13 cellular contexts compared by ENCODE assay signal in the genomic region with DNA sequence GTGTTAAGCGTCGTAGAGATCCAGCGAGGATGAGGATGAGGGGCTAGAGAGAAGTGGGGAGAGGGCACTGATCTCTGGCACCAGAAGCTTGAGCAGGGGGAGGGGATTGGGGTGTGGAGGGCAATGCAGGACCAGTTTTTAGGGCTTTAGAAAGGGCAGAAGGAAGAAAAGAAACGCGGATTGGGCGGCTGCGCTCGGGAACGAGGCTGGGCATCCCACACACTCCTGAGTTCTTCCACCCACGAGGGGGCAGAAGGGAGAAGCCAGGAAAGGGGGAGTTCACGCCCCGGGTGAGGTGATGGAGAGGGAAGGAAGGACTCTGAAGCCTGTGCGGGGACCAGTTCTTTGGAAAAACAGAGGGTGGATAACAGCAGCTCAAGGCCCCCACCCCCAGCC. TPM values are rescaled to one million over a fixed set of nuclear protein-coding genes. Genes with fewer than 3 reads are reported as not detected.
A peak's percentile ranks its signal among the peaks of the same experiment; 100 is the strongest.
DNase-seq lines count a peak whose midpoint lies in the region; ATAC-seq, FAIRE-seq and TF ChIP-seq lines count a peak whose summit lies in the region.
"Had no signal": no experiment of that assay in that cellular context is flagged by ENCODE, and none has a peak within 500 bp of the region (broad histone marks: within the 10 kb centered on the region; RNA-seq: fewer than 3 reads in every experiment).

No MANE protein-coding gene starts in this region.

- no peak for TF ChIP-seq RAD21 in A549 (conservative IDR thresholded peaks at IDR 0.05 in 1 of 2, IDR thresholded peaks at IDR 0.05 in 1 of 2)

- H3K4me2 ChIP-seq in A549, result peak overlapping the region; percentile 97; the same call in 2 of the 3 replicates

- H3K27ac Mint-ChIP-seq in T-helper 17 cell, result peak overlapping the region; percentile 92

- H3K27me3 ChIP-seq in foreskin keratinocyte (peaks cover 96% of the 10 kb centered on the region), uterus (peaks cover 38 to 78% of the 10 kb centered on the region in 2 donors)

- peak overlapping the region; percentile 6; the same call in 1 of the 3 replicates for H3K4me3 ChIP-seq in A549
- no peak overlapping the region for H3K4me3 ChIP-seq in uterus
- H3K4me3 ChIP-seq: ovary had no signal

- no peak for FAIRE-seq in A549 (lab: Jason Lieb, UNC)

- intact Hi-C loops in uterus (cut with DNase I; ENCODE audit: low total_unique reads), result no loop called here

- peaks cover 71% of the 10 kb centered on the region for H3K4me1 ChIP-seq in A549
- H3K4me1 ChIP-seq in foreskin keratinocyte, result peaks cover 15% of the 10 kb centered on the region
- peaks cover 0 to 17% of the 10 kb centered on the region in 2 donors for H3K4me1 ChIP-seq in uterus

- WGBS in A549 (ENCODE audit: missing lambda C conversion rate), result 14% methylated on average over 13 of the region's 13 CpGs

- no peak for TF ChIP-seq EP300 in A549 (IDR thresholded peaks at IDR 0.05)

- ATAC-seq in A549 (no peak), T-helper 17 cell (no peak), foreskin keratinocyte (no peak), HG03565 (IDR thresholded peaks at IDR 0.05; ENCODE audit: unreplicated experiment) (no peak)

- H3K27ac ChIP-seq in A549 (no peak overlapping the region), foreskin keratinocyte (no peak overlapping the region), uterus (no peak overlapping the region)
- H3K27ac ChIP-seq: ovary had no signal

- H3K4me1 Mint-ChIP-seq in T-helper 17 cell, result peaks cover 50% of the 10 kb centered on the region

- peak overlapping the region; percentile 87 for H3K4me3 Mint-ChIP-seq in T-helper 17 cell

- no peak for DNase-seq in A549 (ENCODE audit: low read depth in 1 of 2, low spot score in 1 of 2)
- DNase-seq in D341Med (ENCODE audit: low spot score), result peak; percentile 58
- no peak for DNase-seq in T-helper 17 cell
- DNase-seq in foreskin keratinocyte, result no peak
- DNase-seq in uterus, result no peak
- no peak for DNase-seq in stimulated activated CD4-positive, alpha-beta T cell treated with anti-CD3 and anti-CD28 coated beads, Interleukin-2, amount 100 ng/mL, for 48 hours
- no peak for DNase-seq in midbrain (lab: John Stamatoyannopoulos, UW)
- DNase-seq: activated CD4-positive, alpha-beta T cell treated with anti-CD3 and anti-CD28 coated beads, Interleukin-2, amount 50 U/mL, for 4 hours; cerebellar nuclear complex; ovary had no signal

- TF ChIP-seq CTCF in A549 (IDR thresholded peaks at IDR 0.05) (no peak), foreskin keratinocyte (conservative IDR thresholded peaks at IDR 0.05) (peak; percentile 25), uterus (IDR thresholded peaks at IDR 0.05) (no peak)

- H3K36me3 Mint-ChIP-seq in T-helper 17 cell (ENCODE audit: low read depth), result peaks cover 19% of the 10 kb centered on the region

- TF ChIP-seq POLR2A in A549 (IDR thresholded peaks at IDR 0.05; ENCODE audit: low read length), result no peak
- no peak for TF ChIP-seq POLR2A in uterus (IDR thresholded peaks at IDR 0.05)

- POLR2A ChIA-PET in A549 (lab: Yijun Ruan, JAX), result no interaction called here

- CTCF ChIA-PET in A549 (lab: Yijun Ruan, JAX), result interaction anchor here (0.6 to 3.1 kb wide), 20 partner anchors 10 to 277 kb away, joined by 3 to 56 read pairs (median 6); a partner anchor contains a TSS

- H3K36me3 ChIP-seq in uterus, result no peaks in the 10 kb centered on the region
- H3K36me3 ChIP-seq: ovary had no signal

- H3K27me3 Mint-ChIP-seq in T-helper 17 cell, result peaks cover 87% of the 10 kb centered on the region

- H3K9me3 ChIP-seq in A549 (no peaks in the 10 kb centered on the region), T-helper 17 cell (ENCODE audit: control insufficient read depth, low read length, poor library complexity, severe bottlenecking) (no peaks in the 10 kb centered on the region), uterus (no peaks in the 10 kb centered on the region)
- H3K9me3 ChIP-seq: ovary had no signal

TF ChIP-seq in A549, 52 proteins besides CTCF, POLR2A, EP300 and RAD21:
- 0 out of 3 replicates have a peak, but pooled peaks have one; percentile 17 for TF ChIP-seq SMC3 (IDR thresholded peaks at IDR 0.05)
- TF ChIP-seq, protein P1, sequence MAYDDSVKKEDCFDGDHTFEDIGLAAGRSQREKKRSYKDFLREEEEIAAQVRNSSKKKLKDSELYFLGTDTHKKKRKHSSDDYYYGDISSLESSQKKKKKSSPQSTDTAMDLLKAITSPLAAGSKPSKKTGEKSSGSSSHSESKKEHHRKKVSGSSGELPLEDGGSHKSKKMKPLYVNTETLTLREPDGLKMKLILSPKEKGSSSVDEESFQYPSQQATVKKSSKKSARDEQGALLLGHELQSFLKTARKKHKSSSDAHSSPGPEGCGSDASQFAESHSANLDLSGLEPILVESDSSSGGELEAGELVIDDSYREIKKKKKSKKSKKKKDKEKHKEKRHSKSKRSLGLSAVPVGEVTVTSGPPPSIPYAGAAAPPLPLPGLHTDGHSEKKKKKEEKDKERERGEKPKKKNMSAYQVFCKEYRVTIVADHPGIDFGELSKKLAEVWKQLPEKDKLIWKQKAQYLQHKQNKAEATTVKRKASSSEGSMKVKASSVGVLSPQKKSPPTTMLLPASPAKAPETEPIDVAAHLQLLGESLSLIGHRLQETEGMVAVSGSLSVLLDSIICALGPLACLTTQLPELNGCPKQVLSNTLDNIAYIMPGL (CRISPR knock-in tag; IDR thresholded peaks at IDR 0.05; ENCODE audit: borderline replicate concordance), result no peak
- TF ChIP-seq JUN (IDR thresholded peaks at IDR 0.05), result no peak

RNA-seq across cellular contexts. Expression of a gene that starts 6.1 kb away (rescaled TPM):
- polyA plus RNA-seq in A549 (2011; rRNA removed), result 0.16 and 0.21 TPM in 2 replicates
- 0.42 and 0.73 TPM in 2 replicates for polyA plus RNA-seq in A549 (2012; cell fraction: cytosol; rRNA removed)
- 0.97 and 1.7 TPM in 2 replicates for polyA plus RNA-seq in A549 (2012; cell fraction: nucleus; rRNA removed)
- polyA plus RNA-seq in A549 (2017; fragmentation: RNase III; extraction: RNeasy Plus Mini Kit Qiagen cat#74134 plus additional on column Dnase treatment), result 1.4 to 2.7 TPM (median 2.0 TPM) in 3 replicates
- polyA minus RNA-seq in A549 (2011; rRNA and poly(A)+ RNA removed), result 0.17 TPM in 1 of 2 replicates, not detected in the other
- total RNA-seq in T-helper 17 cell, result not detected
- total RNA-seq in foreskin keratinocyte, result 0.11 and 0.14 TPM in 2 replicates
- polyA plus RNA-seq in foreskin keratinocyte, result 0.21 and 0.33 TPM in 2 replicates
- under 1 TPM in 1 of 4 donors, not detected in 3; 0.14 TPM for total RNA-seq in uterus

RNA-seq across cellular contexts. Expression of a gene that starts 8.7 kb away (rescaled TPM):
- polyA plus RNA-seq in A549 (2011; rRNA removed) (0.03 and 0.05 TPM in 2 replicates), A549 (2017; fragmentation: RNase III; extraction: RNeasy Plus Mini Kit Qiagen cat#74134 plus additional on column Dnase treatment) (0.07 to 0.12 TPM in 2 of 3 replicates, not detected in the other), foreskin keratinocyte (not detected in 2 replicates)
- polyA plus RNA-seq in A549 (2012; cell fraction: cytosol; rRNA removed), result 0.03 and 0.04 TPM in 2 replicates
- polyA plus RNA-seq in A549 (2012; cell fraction: nucleus; rRNA removed), result 0.09 and 0.18 TPM in 2 replicates
- not detected in 2 replicates for polyA minus RNA-seq in A549 (2011; rRNA and poly(A)+ RNA removed)
- total RNA-seq in T-helper 17 cell (not detected), foreskin keratinocyte (not detected in 2 replicates), uterus (not detected)
- total RNA-seq: Daoy, ovary had no signal
- polyA plus RNA-seq: ovary had no signal

RNA-seq across cellular contexts. Expression of a gene that starts 17.2 kb away (rescaled TPM):
- polyA plus RNA-seq in A549 (2011; rRNA removed) (107 and 128 TPM in 2 replicates), A549 (2017; fragmentation: RNase III; extraction: RNeasy Plus Mini Kit Qiagen cat#74134 plus additional on column Dnase treatment) (181 to 187 TPM (median 182 TPM) in 3 replicates), foreskin keratinocyte (223 TPM in 2 replicates)
- polyA plus RNA-seq in A549 (2012; cell fraction: cytosol; rRNA removed), result 163 and 166 TPM in 2 replicates
- polyA plus RNA-seq in A549 (2012; cell fraction: nucleus; rRNA removed), result 79.8 and 104 TPM in 2 replicates
- 48.5 and 54.1 TPM in 2 replicates for polyA minus RNA-seq in A549 (2011; rRNA and poly(A)+ RNA removed)
- total RNA-seq in T-helper 17 cell (10 to 100 TPM in 1 of 2 donors, 1 to 10 TPM in 1; 9.7 to 11.7 TPM), foreskin keratinocyte (164 and 166 TPM in 2 replicates), uterus (10 to 100 TPM in 3 of 4 donors, 1 to 10 TPM in 1; 9.2 to 59.6 (median 30.2) TPM)

RNA-seq across cellular contexts. Expression of a gene that starts 29.4 kb away (rescaled TPM):
- polyA plus RNA-seq in A549 (2011; rRNA removed), result 0.11 and 0.14 TPM in 2 replicates
- 0.05 TPM in 1 of 2 replicates, not detected in the other for polyA plus RNA-seq in A549 (2012; cell fraction: cytosol; rRNA removed)
- 0.02 and 0.10 TPM in 2 replicates for polyA plus RNA-seq in A549 (2012; cell fraction: nucleus; rRNA removed)
- 0.09 TPM in 1 of 3 replicates, not detected in the others for polyA plus RNA-seq in A549 (2017; fragmentation: RNase III; extraction: RNeasy Plus Mini Kit Qiagen cat#74134 plus additional on column Dnase treatment)
- 0.44 TPM in 1 of 2 replicates, not detected in the other for polyA minus RNA-seq in A549 (2011; rRNA and poly(A)+ RNA removed)
- not detected for total RNA-seq in T-helper 17 cell
- not detected in 2 replicates for total RNA-seq in foreskin keratinocyte
- polyA plus RNA-seq in foreskin keratinocyte, result not detected in 2 replicates
- total RNA-seq in uterus, result not detected
- total RNA-seq: Daoy, OCI-LY7 had no signal
- polyA plus RNA-seq: ovary had no signal

RNA-seq across cellular contexts. Expression of a gene that starts 44.5 kb away (rescaled TPM):
- polyA plus RNA-seq in A549 (2011; rRNA removed) (300 and 355 TPM in 2 replicates), A549 (2017; fragmentation: RNase III; extraction: RNeasy Plus Mini Kit Qiagen cat#74134 plus additional on column Dnase treatment) (286 to 399 TPM (median 346 TPM) in 3 replicates), foreskin keratinocyte (170 and 271 TPM in 2 replicates)
- polyA plus RNA-seq in A549 (2012; cell fraction: cytosol; rRNA removed), result 315 and 419 TPM in 2 replicates
- 684 and 700 TPM in 2 replicates for polyA plus RNA-seq in A549 (2012; cell fraction: nucleus; rRNA removed)
- polyA minus RNA-seq in A549 (2011; rRNA and poly(A)+ RNA removed), result 377 and 382 TPM in 2 replicates
- total RNA-seq in T-helper 17 cell (1 to 10 TPM in 1 of 2 donors, under 1 TPM in 1; 0.32 to 2.5 TPM), foreskin keratinocyte (265 and 427 TPM in 2 replicates), uterus (10 to 100 TPM in 1 of 4 donors, 1 to 10 TPM in 2, under 1 TPM in 1; 0.51 to 10.6 (median 5.5) TPM)
